Comparison of ENCODE assay signal across 16 cellular contexts in genomic region chr12:20011200-20011599, GRCh38.
DNase-seq lines count a peak whose midpoint lies in the region; ATAC-seq and TF ChIP-seq lines count a peak whose summit lies in the region.
"Had no signal": no experiment of that assay in that cellular context is flagged by ENCODE, and none has a peak within 500 bp of the region (broad histone marks: within the 10 kb centered on the region; RNA-seq: fewer than 3 reads in every experiment).

No MANE protein-coding gene starts in this region.

- no peaks in the 10 kb centered on the region for H3K79me1 ChIP-seq in H9 (ENCODE audit: insufficient read depth, low read depth, low read length, poor library complexity, severe bottlenecking)

- no peaks in the 10 kb centered on the region for H3K79me2 ChIP-seq in H9 (ENCODE audit: insufficient read depth, low read length)

- H3K4me1 Mint-ChIP-seq in H9 = no peaks in the 10 kb centered on the region
- H3K4me1 Mint-ChIP-seq: activated naive CD4-positive, alpha-beta T cell treated with anti-CD3 and anti-CD28 coated beads, Interleukin-2, amount 10 ng/mL, durations not matched to agents 7 days and 5 days; stimulated activated naive CD8-positive, alpha-beta T cell treated with anti-CD3 and anti-CD28 coated beads, Interleukin-15, amount 100 ng/mL, for 72 hours had no signal

- H3K36me3 ChIP-seq in A673 (ENCODE audit: insufficient read depth, low read length, poor library complexity, severe bottlenecking) = no peaks in the 10 kb centered on the region
- no peaks in the 10 kb centered on the region for H3K36me3 ChIP-seq in colonic mucosa
- no peaks in the 10 kb centered on the region for H3K36me3 ChIP-seq in WERI-Rb-1
- H3K36me3 ChIP-seq: breast epithelium had no signal

- H3K18ac ChIP-seq in H9 (ENCODE audit: insufficient read length, low read depth, low read length) = no peak overlapping the region

- POLR2A ChIA-PET in A673 (lab: Charles Lee; ENCODE audit: low non-redundant PET) = no interaction called here

- no peaks in the 10 kb centered on the region for H3K23me2 ChIP-seq in H9 (ENCODE audit: insufficient read length, low read depth, low read length, poor library complexity, severe bottlenecking)

- no peak overlapping the region for H3K27ac Mint-ChIP-seq in H9
- H3K27ac Mint-ChIP-seq: activated naive CD4-positive, alpha-beta T cell treated with anti-CD3 and anti-CD28 coated beads, Interleukin-2, amount 10 ng/mL, durations not matched to agents 7 days and 5 days; effector memory CD8-positive, alpha-beta T cell; stimulated activated naive CD8-positive, alpha-beta T cell treated with anti-CD3 and anti-CD28 coated beads, Interleukin-15, amount 100 ng/mL, for 72 hours; T-helper 2 cell treated with Interferon-gamma antibody and Interleukin-4, amounts not matched to agents 5 μg/mL and 100 μg/mL, for 36 hours had no signal

- no peak overlapping the region for H3T11ph ChIP-seq in H9 (ENCODE audit: low read length)

- no peak overlapping the region for H3K4ac ChIP-seq in H9 (ENCODE audit: low read depth, low read length)

- H3K23ac ChIP-seq in H9 (ENCODE audit: insufficient read length, low read depth, low read length) = no peak overlapping the region

- BruUV-seq in A673 (replicated peaks; lab: Mats Ljungman, UMichigan) = no TSS peak

- H3K9me3 ChIP-seq in A673 (ENCODE audit: low read depth, low read length, poor library complexity, severe bottlenecking) = no peaks in the 10 kb centered on the region
- no peaks in the 10 kb centered on the region for H3K9me3 ChIP-seq in colonic mucosa
- peaks cover 3% of the 10 kb centered on the region for H3K9me3 ChIP-seq in WERI-Rb-1 (ENCODE audit: severe bottlenecking)
- H3K9me3 ChIP-seq in H9 (ENCODE audit: control insufficient read depth, low read depth, low read length) = no peaks in the 10 kb centered on the region
- H3K9me3 ChIP-seq: breast epithelium had no signal

- peak; percentile 30 for DNase-seq in A673 (ENCODE audit: low spot score)
- peak; percentile 52 for DNase-seq in NCI-H1105 (lab: John Stamatoyannopoulos, UW)
- DNase-seq in colonic mucosa = peak; percentile 79
- DNase-seq in medulla oblongata (ENCODE audit: extremely low spot score) = peak; percentile 35
- no peak for DNase-seq in RPMI8226
- no peak for DNase-seq in WERI-Rb-1
- DNase-seq in H9 = no peak
- DNase-seq: activated CD4-positive, alpha-beta T cell treated with anti-CD3 and anti-CD28 coated beads for 4 hours; activated naive CD4-positive, alpha-beta T cell treated with anti-CD3 and anti-CD28 coated beads, Interleukin-2, amount 10 ng/mL, durations not matched to agents 7 days and 5 days; activated T-cell treated with anti-CD3 and anti-CD28 coated beads for 4 hours; effector memory CD8-positive, alpha-beta T cell; foreskin melanocyte; stimulated activated naive CD8-positive, alpha-beta T cell treated with anti-CD3 and anti-CD28 coated beads, Interleukin-15, amount 100 ng/mL, for 72 hours had no signal

- H2BK5ac ChIP-seq in H9 (ENCODE audit: insufficient read length, low read length) = no peak overlapping the region

- H2AFZ ChIP-seq in H9 (ENCODE audit: low read length) = no peak overlapping the region

- no CpG with 5 or more reads among the region's 2 CpGs for WGBS in H9 (ENCODE audit: extremely low coverage, insufficient read length, low lambda C conversion rate)

- no peaks in the 10 kb centered on the region for H3K4me1 ChIP-seq in A673 (ENCODE audit: insufficient read depth, low read length, poor library complexity, severe bottlenecking)
- H3K4me1 ChIP-seq in colonic mucosa = no peaks in the 10 kb centered on the region
- no peaks in the 10 kb centered on the region for H3K4me1 ChIP-seq in H9 (ENCODE audit: insufficient read depth, low read length)
- H3K4me1 ChIP-seq: breast epithelium had no signal

- no peak overlapping the region for H4K5ac ChIP-seq in H9 (ENCODE audit: insufficient read length, low read depth, low read length)

- no peak overlapping the region for H2BK12ac ChIP-seq in H9 (ENCODE audit: insufficient read length, low read depth, low read length)

- no peak overlapping the region for H2BK120ac ChIP-seq in H9 (ENCODE audit: low read depth, low read length, poor library complexity, severe bottlenecking)

- no peak overlapping the region for H3K9ac ChIP-seq in colonic mucosa (ENCODE audit: low read depth in 2 of 2, low read length in 2 of 2)
- no peak overlapping the region for H3K9ac ChIP-seq in H9 (ENCODE audit: extremely low read depth, insufficient read length, low read length)

- no peak overlapping the region for H2AK5ac ChIP-seq in H9 (ENCODE audit: insufficient read length, low read length)

- peaks cover 4 to 15% (median 9%) of the 10 kb centered on the region in 3 experiments; a peak in 6 of 7 replicates for H3K36me3 Mint-ChIP-seq in H9 (ENCODE audit: insufficient read depth in 1 of 3, low read depth in 3 of 3)
- H3K36me3 Mint-ChIP-seq: activated naive CD4-positive, alpha-beta T cell treated with anti-CD3 and anti-CD28 coated beads, Interleukin-2, amount 10 ng/mL, durations not matched to agents 7 days and 5 days had no signal

- no peak overlapping the region for H3K27ac ChIP-seq in A673 (ENCODE audit: low read depth, low read length, poor library complexity, severe bottlenecking)
- H3K27ac ChIP-seq in colonic mucosa = no peak overlapping the region
- no peak overlapping the region for H3K27ac ChIP-seq in WERI-Rb-1
- H3K27ac ChIP-seq in H9 (ENCODE audit: insufficient read length, low read depth, low read length) = no peak overlapping the region
- H3K27ac ChIP-seq: breast epithelium had no signal

- H2BK20ac ChIP-seq in H9 (ENCODE audit: low read depth, low read length, poor library complexity, severe bottlenecking) = no peak overlapping the region

- H3K4me3 ChIP-seq in A673 (ENCODE audit: low read depth, low read length, poor library complexity, severe bottlenecking) (no peak overlapping the region), colonic mucosa (no peak overlapping the region), WERI-Rb-1 (ENCODE audit: low read depth, low read length) (no peak overlapping the region)
- H3K4me3 ChIP-seq: breast epithelium had no signal

- TF ChIP-seq CTCF in A673 (conservative IDR thresholded peaks at IDR 0.05; ENCODE audit: low read depth, low read length) (no peak), colonic mucosa (IDR thresholded peaks at IDR 0.05) (no peak), WERI-Rb-1 (IDR thresholded peaks at IDR 0.05; ENCODE audit: low read depth, low read length) (no peak), H9 (conservative IDR thresholded peaks at IDR 0.05) (no peak)

- H3K27me3 ChIP-seq in A673 (replicated peaks; ENCODE audit: insufficient read depth, low read depth, low read length, poor library complexity) (no peaks in the 10 kb centered on the region), colonic mucosa (no peaks in the 10 kb centered on the region), WERI-Rb-1 (ENCODE audit: insufficient read depth, low read depth, severe bottlenecking) (no peaks in the 10 kb centered on the region), H9 (ENCODE audit: insufficient read depth, low read length) (no peaks in the 10 kb centered on the region)
- H3K27me3 ChIP-seq: breast epithelium had no signal

- no peak overlapping the region for H4K8ac ChIP-seq in H9 (replicated peaks; ENCODE audit: insufficient read length, low read depth, low read length)

- H3K9me3 Mint-ChIP-seq in H9 = peaks cover 7 to 10% of the 10 kb centered on the region in 2 experiments; a peak in 4 of 5 replicates
- H3K9me3 Mint-ChIP-seq: effector memory CD8-positive, alpha-beta T cell had no signal

- H3K4me2 ChIP-seq in H9 (ENCODE audit: insufficient read depth, insufficient read length, low read length) = no peak overlapping the region

- H3K27me3 Mint-ChIP-seq in H9 (ENCODE audit: low read depth) = no peaks in the 10 kb centered on the region
- H3K27me3 Mint-ChIP-seq: activated naive CD4-positive, alpha-beta T cell treated with anti-CD3 and anti-CD28 coated beads, Interleukin-2, amount 10 ng/mL, durations not matched to agents 7 days and 5 days; effector memory CD8-positive, alpha-beta T cell; stimulated activated naive CD8-positive, alpha-beta T cell treated with anti-CD3 and anti-CD28 coated beads, Interleukin-15, amount 100 ng/mL, for 72 hours had no signal

- H2BK15ac ChIP-seq in H9 (ENCODE audit: low read depth, low read length) = no peak overlapping the region

- no peak overlapping the region for H4K91ac ChIP-seq in H9 (ENCODE audit: insufficient read length, low read depth, low read length)

- no peak for ATAC-seq in GM21619 (IDR thresholded peaks at IDR 0.05; ENCODE audit: unreplicated experiment)
- ATAC-seq: effector memory CD8-positive, alpha-beta T cell; stimulated activated naive CD8-positive, alpha-beta T cell treated with anti-CD3 and anti-CD28 coated beads, Interleukin-15, amount 100 ng/mL, for 72 hours had no signal

- H3K14ac ChIP-seq in H9 (ENCODE audit: insufficient read depth, low read length) = no peak overlapping the region

- intact Hi-C loops in A673 (cut with micrococcal nuclease; ENCODE audit: unreplicated experiment) = no loop called here
- intact Hi-C loops in colonic mucosa (cut with DNase I) = no loop called here

- no peak overlapping the region for H3K4me3 Mint-ChIP-seq in H9
- H3K4me3 Mint-ChIP-seq: activated naive CD4-positive, alpha-beta T cell treated with anti-CD3 and anti-CD28 coated beads, Interleukin-2, amount 10 ng/mL, durations not matched to agents 7 days and 5 days; effector memory CD8-positive, alpha-beta T cell; stimulated activated naive CD8-positive, alpha-beta T cell treated with anti-CD3 and anti-CD28 coated beads, Interleukin-15, amount 100 ng/mL, for 72 hours; T-helper 2 cell treated with Interferon-gamma antibody and Interleukin-4, amounts not matched to agents 5 μg/mL and 100 μg/mL, for 36 hours had no signal

- H3K56ac ChIP-seq in H9 (ENCODE audit: insufficient read length, low read depth, low read length) = no peak overlapping the region

- CTCF ChIA-PET in A673 (lab: Charles Lee) = no interaction called here

- no peaks in the 10 kb centered on the region for H4K20me1 ChIP-seq in H9 (ENCODE audit: control insufficient read depth, insufficient read depth, insufficient read length)

Comparison
In these comparisons a context has a peak if more than half of its experiments do, and no peak if none do; other contexts are left out.
1. DNase-seq: peak in A673 (single experiment), NCI-H1105 (single experiment), colonic mucosa (single experiment) and medulla oblongata (single experiment); none in RPMI8226 (single experiment), WERI-Rb-1 (single experiment) and H9 (single experiment).